1 cellular context compared by ENCODE assay signal in the genomic region with DNA sequence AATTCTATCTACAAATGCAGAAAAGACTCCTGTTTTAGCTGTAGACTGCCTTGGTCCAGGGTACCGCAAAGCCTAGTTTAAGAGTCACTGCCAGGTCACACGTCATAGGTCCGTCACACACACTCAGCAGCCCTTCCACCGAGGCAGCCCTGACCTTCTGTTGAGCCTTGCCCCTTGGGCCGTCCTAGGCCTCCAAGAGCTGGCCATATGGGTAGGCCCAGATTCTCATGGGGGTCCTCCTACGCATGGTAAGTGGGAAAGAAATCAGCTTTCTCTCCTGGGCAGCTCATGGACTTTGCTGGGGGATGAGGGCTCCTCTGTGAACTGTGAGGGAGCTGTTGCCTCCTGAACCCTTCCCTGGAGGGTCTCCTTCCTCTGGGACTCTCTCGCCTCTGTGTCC.
TF ChIP-seq lines count a peak whose summit lies in the region.

No MANE protein-coding gene starts in this region.

TF ChIP-seq in H1, 55 proteins besides CTCF, POLR2A, EP300 and RAD21:
- TF ChIP-seq CBX8 (IDR thresholded peaks at IDR 0.05; ENCODE audit: borderline replicate concordance, low read depth, low read length) (no peak), BACH1 (IDR thresholded peaks at IDR 0.05; ENCODE audit: low read length) (no peak), EZH2 (IDR thresholded peaks at IDR 0.05; ENCODE audit: low read depth, low read length, severe bottlenecking) (no peak), BRCA1 (IDR thresholded peaks at IDR 0.05; ENCODE audit: low read depth, low read length) (no peak), ATF2 (IDR thresholded peaks at IDR 0.05; ENCODE audit: low read length) (no peak), KDM4A (IDR thresholded peaks at IDR 0.05; ENCODE audit: low read depth, low read length, severe bottlenecking) (no peak), SIX5 (IDR thresholded peaks at IDR 0.05; ENCODE audit: low read depth, low read length) (no peak), SUZ12 (IDR thresholded peaks at IDR 0.05; ENCODE audit: low read length) (no peak), CHD1 (IDR thresholded peaks at IDR 0.05; ENCODE audit: low read depth, low read length) (no peak), YY1 (IDR thresholded peaks at IDR 0.05; ENCODE audit: low read depth, low read length) (no peak), FOSL1 (IDR thresholded peaks at IDR 0.05; ENCODE audit: insufficient read depth, low read depth, low read length) (no peak), SP2 (IDR thresholded peaks at IDR 0.05; ENCODE audit: low read length) (no peak), ATF3 (IDR thresholded peaks at IDR 0.05; ENCODE audit: insufficient read depth, low read depth, low read length) (no peak), RXRA (IDR thresholded peaks at IDR 0.05; ENCODE audit: insufficient read depth, low read depth, low read length) (no peak), HDAC2 (IDR thresholded peaks at IDR 0.05; ENCODE audit: borderline replicate concordance in 1 of 2, low read depth in 2 of 2, low read length in 2 of 2) (no peak), SP1 (IDR thresholded peaks at IDR 0.05; ENCODE audit: low read depth, low read length) (no peak), SRF (IDR thresholded peaks at IDR 0.05; ENCODE audit: low read depth, low read length) (no peak)
- TF ChIP-seq, protein P1, sequence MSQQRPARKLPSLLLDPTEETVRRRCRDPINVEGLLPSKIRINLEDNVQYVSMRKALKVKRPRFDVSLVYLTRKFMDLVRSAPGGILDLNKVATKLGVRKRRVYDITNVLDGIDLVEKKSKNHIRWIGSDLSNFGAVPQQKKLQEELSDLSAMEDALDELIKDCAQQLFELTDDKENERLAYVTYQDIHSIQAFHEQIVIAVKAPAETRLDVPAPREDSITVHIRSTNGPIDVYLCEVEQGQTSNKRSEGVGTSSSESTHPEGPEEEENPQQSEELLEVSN (IDR thresholded peaks at IDR 0.05), result no peak
- TF ChIP-seq, protein P2, sequence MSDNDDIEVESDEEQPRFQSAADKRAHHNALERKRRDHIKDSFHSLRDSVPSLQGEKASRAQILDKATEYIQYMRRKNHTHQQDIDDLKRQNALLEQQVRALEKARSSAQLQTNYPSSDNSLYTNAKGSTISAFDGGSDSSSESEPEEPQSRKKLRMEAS (IDR thresholded peaks at IDR 0.05), result no peak
